15 cellular contexts compared by ENCODE assay signal in the genomic region with DNA sequence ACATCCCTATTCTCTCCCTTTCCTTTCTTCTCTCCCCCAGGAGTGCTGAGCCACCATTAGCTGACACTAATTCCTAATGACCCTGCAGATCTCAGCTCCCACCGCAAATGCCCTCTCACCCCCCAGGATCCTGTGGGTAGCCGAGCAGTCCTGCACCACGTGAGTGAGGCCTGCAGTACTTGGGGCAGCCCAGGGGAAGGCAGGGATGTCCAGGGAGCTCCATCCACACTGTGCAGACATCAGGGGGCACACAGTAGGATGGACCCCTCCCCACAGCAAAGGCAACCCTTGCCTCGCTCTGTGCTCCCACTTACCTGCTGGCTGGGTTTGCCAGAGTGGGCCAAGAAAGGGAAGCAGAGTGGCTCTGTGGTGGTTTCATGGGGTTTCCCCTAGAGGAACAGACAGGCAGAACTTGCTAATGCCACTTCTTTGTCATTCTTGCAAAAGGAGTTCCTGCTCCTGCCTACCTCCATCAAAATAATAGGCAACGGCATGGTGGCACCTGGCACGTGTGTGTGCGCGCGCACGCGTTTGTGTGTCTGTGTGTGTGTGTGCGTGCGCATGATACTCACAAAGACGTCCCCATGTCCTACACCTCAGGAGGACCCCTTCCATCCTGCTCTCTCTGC.
DNase-seq lines count a peak whose midpoint lies in the region; ATAC-seq and TF ChIP-seq lines count a peak whose summit lies in the region.
"Had no signal": no experiment of that assay in that cellular context is flagged by ENCODE, and none has a peak within 500 bp of the region (broad histone marks: within the 10 kb centered on the region; RNA-seq: fewer than 3 reads in every experiment).

No MANE protein-coding gene starts in this region.

- TF ChIP-seq POLR2A in uterus (IDR thresholded peaks at IDR 0.05), result no peak

- H3K27me3 ChIP-seq in lung (ENCODE audit: control insufficient read depth, insufficient read depth) (no peaks in the 10 kb centered on the region), uterus (no peaks in the 10 kb centered on the region)

- intact Hi-C loops in uterus (cut with DNase I; ENCODE audit: low total_unique reads), result no loop called here

- H3K9me3 ChIP-seq in T-helper 17 cell (ENCODE audit: control insufficient read depth, low read length, poor library complexity, severe bottlenecking) (no peaks in the 10 kb centered on the region), lung (ENCODE audit: control insufficient read depth in 2 of 2, insufficient read depth in 1 of 2, low read length in 1 of 2) (peaks cover 0 to 12% of the 10 kb centered on the region in 2 donors), uterus (no peaks in the 10 kb centered on the region)
- H3K9me3 ChIP-seq: SK-N-SH had no signal

- H3K4me3 ChIP-seq in lung (no peak overlapping the region), uterus (no peak overlapping the region)
- H3K4me3 ChIP-seq: A549 had no signal

- no peaks in the 10 kb centered on the region for H3K4me1 Mint-ChIP-seq in T-helper 17 cell

- no peak overlapping the region for H3K27ac Mint-ChIP-seq in T-helper 17 cell
- H3K27ac Mint-ChIP-seq: activated CD4-positive, alpha-beta memory T cell treated with anti-CD3 and anti-CD28 coated beads for 36 hours; activated naive CD8-positive, alpha-beta T cell had no signal

- DNase-seq in activated CD4-positive, CD25-positive, alpha-beta regulatory T cell treated with anti-CD3 and anti-CD28 coated beads, Interleukin-2, amount 50 U/mL, for 72 hours, result no peak
- DNase-seq in T-helper 17 cell (no peak), lung (ENCODE audit: low spot score) (no peak), uterus (peak in 1 of 2 donors; percentile 18), NCI-H1105 treated with DMSO at 0.1 percent for 48 hours (lab: John Stamatoyannopoulos, UW) (no peak)
- DNase-seq: DMS53, glutamatergic neuron, SK-N-SH, small intestine had no signal

- no peak for TF ChIP-seq CTCF in lung (IDR thresholded peaks at IDR 0.05; ENCODE audit: control extremely low read depth, extremely low read depth)
- no peak for TF ChIP-seq CTCF in uterus (IDR thresholded peaks at IDR 0.05)

- WGBS in lung, 2 donors, result 55 to 74% methylated on average over 14 of the region's 14 CpGs

- peak; percentile 19 to 41 for ATAC-seq in activated CD4-positive, CD25-positive, alpha-beta regulatory T cell treated with anti-CD3 and anti-CD28 coated beads, Interleukin-2, amount 50 U/mL, for 24 hours
- ATAC-seq in T-helper 17 cell, result peak; percentile 27
- peak; percentile 23 for ATAC-seq in lung (ENCODE audit: insufficient read depth, low FRiP score)
- no peak for ATAC-seq in HG02798 (IDR thresholded peaks at IDR 0.05; ENCODE audit: poor library complexity, unreplicated experiment)
- no peak for ATAC-seq in GM21423 (IDR thresholded peaks at IDR 0.05; ENCODE audit: unreplicated experiment)
- ATAC-seq: A549 had no signal

- H3K4me3 Mint-ChIP-seq in T-helper 17 cell, result no peak overlapping the region
- H3K4me3 Mint-ChIP-seq: activated CD4-positive, alpha-beta memory T cell treated with anti-CD3 and anti-CD28 coated beads for 36 hours; activated naive CD8-positive, alpha-beta T cell had no signal

- peak overlapping the region in 1 of 2 donors; percentile 17 for H3K27ac ChIP-seq in lung (ENCODE audit: low read depth in 1 of 2, low read length in 1 of 2)
- peak overlapping the region; percentile 13 to 71 for H3K27ac ChIP-seq in uterus
- H3K27ac ChIP-seq: A549 had no signal

- H3K4me1 ChIP-seq in lung (ENCODE audit: control insufficient read depth in 2 of 2, insufficient read depth in 2 of 2, low read length in 2 of 2) (peaks cover 0 to 6% of the 10 kb centered on the region in 2 donors), uterus (peaks cover 0 to 11% of the 10 kb centered on the region in 2 donors)
- H3K4me1 ChIP-seq: A549 had no signal

- no peaks in the 10 kb centered on the region for H3K36me3 Mint-ChIP-seq in T-helper 17 cell (ENCODE audit: low read depth)
- H3K36me3 Mint-ChIP-seq: activated CD4-positive, alpha-beta memory T cell treated with anti-CD3 and anti-CD28 coated beads for 36 hours; activated naive CD8-positive, alpha-beta T cell had no signal

- H3K27me3 Mint-ChIP-seq in T-helper 17 cell, result no peaks in the 10 kb centered on the region
- H3K27me3 Mint-ChIP-seq: activated CD4-positive, alpha-beta memory T cell treated with anti-CD3 and anti-CD28 coated beads for 36 hours; activated naive CD8-positive, alpha-beta T cell had no signal

- H3K36me3 ChIP-seq in lung (ENCODE audit: control insufficient read depth in 2 of 2, insufficient read depth in 2 of 2, low read length in 2 of 2), result no peaks in the 10 kb centered on the region
- no peaks in the 10 kb centered on the region for H3K36me3 ChIP-seq in uterus

Comparison
In these comparisons a context has a peak if more than half of its experiments do, and no peak if none do; other contexts are left out.
1. ATAC-seq: peak in activated CD4-positive, CD25-positive, alpha-beta regulatory T cell treated with anti-CD3 and anti-CD28 coated beads, Interleukin-2, amount 50 U/mL, for 24 hours (2 of 2), T-helper 17 cell (single experiment) and lung (single experiment); none in HG02798 (single experiment) and GM21423 (single experiment).